ENCODE assay signal across 9 cellular contexts in genomic region chr2:27431395-27431794, GRCh38. TPM values are rescaled to one million over a fixed set of nuclear protein-coding genes. Genes with fewer than 3 reads are reported as not detected.
A peak's percentile ranks its signal among the peaks of the same experiment; 100 is the strongest.
DNase-seq lines count a peak whose midpoint lies in the region; ATAC-seq and TF ChIP-seq lines count a peak whose summit lies in the region.
"Had no signal": no experiment of that assay in that cellular context is flagged by ENCODE, and none has a peak within 500 bp of the region (broad histone marks: within the 10 kb centered on the region; RNA-seq: fewer than 3 reads in every experiment).

No MANE protein-coding gene starts in this region.

- DNase-seq in CD1c-positive myeloid dendritic cell (ENCODE audit: extremely low spot score): peak; percentile 45
- DNase-seq in M059J (ENCODE audit: low read depth): peak; percentile 67
- DNase-seq in mesendoderm: peak; percentile 79
- no peak for DNase-seq in heart right ventricle
- DNase-seq in spleen: no peak
- DNase-seq in NCI-H82 (lab: John Stamatoyannopoulos, UW): no peak
- DNase-seq in NCI-H146 (lab: John Stamatoyannopoulos, UW): no peak
- DNase-seq: NCI-H187 treated with DMSO at 0.1 percent for 48 hours had no signal

- H2BK15ac ChIP-seq in mesendoderm (replicated peaks; ENCODE audit: low read depth): no peak overlapping the region

- H3K27ac ChIP-seq in mesendoderm (ENCODE audit: low read depth, low read length) (no peak overlapping the region), heart right ventricle (no peak overlapping the region), spleen (peak overlapping the region in 2 of 8 donors; percentile 99 to 100)

- H3K9me3 ChIP-seq in heart right ventricle (no peaks in the 10 kb centered on the region), spleen (no peaks in the 10 kb centered on the region)

- H2BK5ac ChIP-seq in mesendoderm (ENCODE audit: low read length): no peak overlapping the region

- H3K4me2 ChIP-seq in mesendoderm (ENCODE audit: low read length): no peak overlapping the region

- no peak for ATAC-seq in heart right ventricle

- intact Hi-C loops in heart right ventricle (cut with DNase I) (no loop called here), spleen (cut with DNase I; ENCODE audit: low total_unique reads) (no loop called here)

- peak overlapping the region; percentile 94 for H3K27ac Mint-ChIP-seq in activated naive CD8-positive, alpha-beta T cell

- peak overlapping the region; percentile 78 for H3K4me3 Mint-ChIP-seq in activated naive CD8-positive, alpha-beta T cell

- H2AK5ac ChIP-seq in mesendoderm (ENCODE audit: low read length): no peak overlapping the region

- H3K56ac ChIP-seq in mesendoderm (ENCODE audit: low read length): no peak overlapping the region

- H3K27me3 Mint-ChIP-seq in activated naive CD8-positive, alpha-beta T cell: no peaks in the 10 kb centered on the region

- peaks cover 6% of the 10 kb centered on the region for H3K36me3 Mint-ChIP-seq in activated naive CD8-positive, alpha-beta T cell

- no peak overlapping the region for H4K8ac ChIP-seq in mesendoderm (ENCODE audit: low read depth, low read length)

- H2BK120ac ChIP-seq in mesendoderm (ENCODE audit: low read depth, low read length): no peak overlapping the region

- H3K18ac ChIP-seq in mesendoderm (ENCODE audit: low read length): no peak overlapping the region

- H3K4me1 ChIP-seq in mesendoderm (ENCODE audit: control insufficient read depth, low read depth, low read length) (peaks cover 2% of the 10 kb centered on the region), heart right ventricle (peaks cover 10 to 48% (median 36%) of the 10 kb centered on the region in 9 donors), spleen (peaks cover 29 to 53% (median 43%) of the 10 kb centered on the region in 6 donors)

- H3K4me3 ChIP-seq in mesendoderm (ENCODE audit: low read length) (no peak overlapping the region), heart right ventricle (no peak overlapping the region), spleen (no peak overlapping the region)

- peaks cover 5% of the 10 kb centered on the region for H3K79me1 ChIP-seq in mesendoderm (ENCODE audit: low read length)

- TF ChIP-seq POLR2A in spleen (IDR thresholded peaks at IDR 0.05): no peak

- no peak overlapping the region for H4K5ac ChIP-seq in mesendoderm (ENCODE audit: low read length)

- H3K27me3 ChIP-seq in mesendoderm (ENCODE audit: insufficient read depth, low read length, poor library complexity) (no peaks in the 10 kb centered on the region), heart right ventricle (no peaks in the 10 kb centered on the region), spleen (replicated peaks in 1 of 7) (no peaks in the 10 kb centered on the region)

- H3K23ac ChIP-seq in mesendoderm (ENCODE audit: low read length): no peak overlapping the region

- H3K79me2 ChIP-seq in mesendoderm (ENCODE audit: control insufficient read depth, insufficient read depth, low read length): peaks cover 28% of the 10 kb centered on the region

- H3K4me1 Mint-ChIP-seq in activated naive CD8-positive, alpha-beta T cell (ENCODE audit: low read depth): peaks cover 43% of the 10 kb centered on the region

- TF ChIP-seq CTCF in heart right ventricle (IDR thresholded peaks at IDR 0.05) (no peak), spleen (IDR thresholded peaks at IDR 0.05 in 8 of 11, conservative IDR thresholded peaks at IDR 0.05 in 3 of 11) (no peak)

- H3K36me3 ChIP-seq in mesendoderm (ENCODE audit: control insufficient read depth, insufficient read depth, low read length) (peaks cover 11% of the 10 kb centered on the region), heart right ventricle (peaks cover 0 to 43% (median 31%) of the 10 kb centered on the region in 9 donors), spleen (peaks cover 12 to 41% (median 34%) of the 10 kb centered on the region in 6 donors)

- no peak overlapping the region for H3K9ac ChIP-seq in mesendoderm (ENCODE audit: low read length)

- no peak overlapping the region for H3K4ac ChIP-seq in mesendoderm (ENCODE audit: low read depth, low read length)

- H3K9me3 Mint-ChIP-seq in activated naive CD8-positive, alpha-beta T cell (ENCODE audit: low read depth): no peaks in the 10 kb centered on the region

RNA-seq across cellular contexts. Expression of gene NRBP1, which starts 3.0 kb away (rescaled TPM):
- 96.9 and 124 TPM in 2 replicates for total RNA-seq in M059J (2014; rRNA removed; shearing (Covaris generic))
- polyA plus RNA-seq in mesendoderm (2013, experiment 1 of 2): 88.4 TPM
- polyA plus RNA-seq in mesendoderm (2013, experiment 2 of 2): 88.9 TPM
- total RNA-seq in heart right ventricle: 10 to 100 TPM; 47.6 to 69.7 (median 59.2) TPM
- polyA plus RNA-seq in heart right ventricle: 10 to 100 TPM; 25.5 to 97.4 TPM
- total RNA-seq in spleen: 10 to 100 TPM; 57.8 to 82.0 (median 68.2) TPM
- 10 to 100 TPM; 41.8 to 52.9 (median 42.5) TPM for polyA plus RNA-seq in spleen

RNA-seq across cellular contexts. Expression of gene KRTCAP3, which starts 10.8 kb away (rescaled TPM):
- not detected in 2 replicates for total RNA-seq in M059J (2014; rRNA removed; shearing (Covaris generic))
- polyA plus RNA-seq in mesendoderm (2013, experiment 1 of 2): 38.3 TPM
- 38.8 TPM for polyA plus RNA-seq in mesendoderm (2013, experiment 2 of 2)
- total RNA-seq in heart right ventricle (under 1 TPM in 6 of 10 donors, not detected in 4; 0.37 to 0.85 (median 0.57) TPM), spleen (1 to 10 TPM in 6 of 7 donors, not detected in 1; 2.2 to 5.4 (median 3.3) TPM)
- polyA plus RNA-seq in heart right ventricle (under 1 TPM; 0.23 to 0.51 TPM), spleen (1 to 10 TPM; 2.5 to 5.7 (median 4.5) TPM)

RNA-seq across cellular contexts. Expression of gene PPM1G, which starts 22.0 kb away (rescaled TPM):
- total RNA-seq in M059J (2014; rRNA removed; shearing (Covaris generic)): 105 and 134 TPM in 2 replicates
- polyA plus RNA-seq in mesendoderm (2013, experiment 1 of 2): 162 TPM
- polyA plus RNA-seq in mesendoderm (2013, experiment 2 of 2): 165 TPM
- total RNA-seq in heart right ventricle (10 to 100 TPM; 28.4 to 46.1 (median 33.0) TPM), spleen (10 to 100 TPM; 44.9 to 59.3 (median 49.9) TPM)
- polyA plus RNA-seq in heart right ventricle (10 to 100 TPM; 34.7 to 72.6 TPM), spleen (10 to 100 TPM; 36.0 to 51.2 (median 45.0) TPM)

RNA-seq across cellular contexts. Expression of gene ZNF513, which starts 50.9 kb away (rescaled TPM):
- total RNA-seq in M059J (2014; rRNA removed; shearing (Covaris generic)): 3.6 and 7.6 TPM in 2 replicates
- polyA plus RNA-seq in mesendoderm (2013, experiment 1 of 2): 12.7 TPM
- 11.8 TPM for polyA plus RNA-seq in mesendoderm (2013, experiment 2 of 2)
- total RNA-seq in heart right ventricle: 10 to 100 TPM in 1 of 10 donors, 1 to 10 TPM in 9; 4.5 to 11.5 (median 6.8) TPM
- 10 to 100 TPM; 12.6 to 15.4 TPM for polyA plus RNA-seq in heart right ventricle
- total RNA-seq in spleen: 10 to 100 TPM; 13.6 to 20.2 (median 17.7) TPM
- polyA plus RNA-seq in spleen: 10 to 100 TPM; 14.2 to 29.0 (median 26.7) TPM

RNA-seq across cellular contexts. Expression of gene IFT172, which starts 58.1 kb away (rescaled TPM):
- total RNA-seq in M059J (2014; rRNA removed; shearing (Covaris generic)): 2.8 and 5.7 TPM in 2 replicates
- 6.7 TPM for polyA plus RNA-seq in mesendoderm (2013, experiment 1 of 2)
- 5.4 TPM for polyA plus RNA-seq in mesendoderm (2013, experiment 2 of 2)
- total RNA-seq in heart right ventricle: 10 to 100 TPM; 12.7 to 30.6 (median 16.1) TPM
- 10 to 100 TPM; 11.1 to 65.7 TPM for polyA plus RNA-seq in heart right ventricle
- total RNA-seq in spleen: 10 to 100 TPM; 25.1 to 44.3 (median 34.5) TPM
- polyA plus RNA-seq in spleen: 10 to 100 TPM; 14.4 to 48.4 (median 36.1) TPM

Comparison
In these comparisons a context has a peak if more than half of its experiments do, and no peak if none do; other contexts are left out.
1. DNase-seq: peak in CD1c-positive myeloid dendritic cell (single experiment), M059J (single experiment) and mesendoderm (single experiment); none in heart right ventricle (0 of 2), spleen (single experiment), NCI-H82 (single experiment) and NCI-H146 (single experiment).